In genomic region chr10:99555371-99556224, GRCh38 we compare ENCODE assay signal across 11 cellular contexts. TPM values are rescaled to one million over a fixed set of nuclear protein-coding genes. Genes with fewer than 3 reads are reported as not detected.
DNase-seq lines count a peak whose midpoint lies in the region; ATAC-seq and TF ChIP-seq lines count a peak whose summit lies in the region.
"Had no signal": no experiment of that assay in that cellular context is flagged by ENCODE, and none has a peak within 500 bp of the region (broad histone marks: within the 10 kb centered on the region; RNA-seq: fewer than 3 reads in every experiment).

No MANE protein-coding gene starts in this region.

- no TSS peak for BruUV-seq in HCT116 (replicated peaks; lab: Mats Ljungman, UMichigan)

- no peaks in the 10 kb centered on the region for H3K79me2 ChIP-seq in HCT116 (ENCODE audit: insufficient read depth, low read length)

- RAD21 ChIA-PET in HCT116 (lab: Charles Lee; ENCODE audit: low non-redundant PET in 1 of 2, low total read pairs in 2 of 2, uncharacterized antibody in 2 of 2, unreplicated experiment in 2 of 2) = no interaction called here

- no peak overlapping the region for H3K4me3 Mint-ChIP-seq in activated T-helper 2 cell treated with anti-CD3 and anti-CD28 coated beads, Interferon-gamma antibody, Interleukin-2, Interleukin-4, amounts not matched to agents 10 μg/mL and 5 μg/mL and 100 μg/mL, durations not matched to agents 14 hours and 24 hours and 36 hours (ENCODE audit: low read depth)
- H3K4me3 Mint-ChIP-seq: activated naive CD4-positive, alpha-beta T cell treated with anti-CD3 and anti-CD28 coated beads, Interleukin-2, amount 50 U/mL, for 24 hours had no signal

- no peaks in the 10 kb centered on the region for H3K36me3 Mint-ChIP-seq in activated T-helper 2 cell treated with anti-CD3 and anti-CD28 coated beads, Interferon-gamma antibody, Interleukin-2, Interleukin-4, amounts not matched to agents 10 μg/mL and 5 μg/mL and 100 μg/mL, durations not matched to agents 14 hours and 24 hours and 36 hours (ENCODE audit: low read depth)
- H3K36me3 Mint-ChIP-seq: activated naive CD4-positive, alpha-beta T cell treated with anti-CD3 and anti-CD28 coated beads, Interleukin-2, amount 50 U/mL, for 24 hours had no signal

- H3K27me3 Mint-ChIP-seq in activated T-helper 2 cell treated with anti-CD3 and anti-CD28 coated beads, Interferon-gamma antibody, Interleukin-2, Interleukin-4, amounts not matched to agents 10 μg/mL and 5 μg/mL and 100 μg/mL, durations not matched to agents 14 hours and 24 hours and 36 hours (ENCODE audit: low read depth) = peaks cover 47% of the 10 kb centered on the region

- peaks cover 8% of the 10 kb centered on the region for H3K4me1 Mint-ChIP-seq in activated T-helper 2 cell treated with anti-CD3 and anti-CD28 coated beads, Interferon-gamma antibody, Interleukin-2, Interleukin-4, amounts not matched to agents 10 μg/mL and 5 μg/mL and 100 μg/mL, durations not matched to agents 14 hours and 24 hours and 36 hours (ENCODE audit: low read depth)
- H3K4me1 Mint-ChIP-seq: activated naive CD4-positive, alpha-beta T cell treated with anti-CD3 and anti-CD28 coated beads, Interleukin-2, amount 50 U/mL, for 24 hours had no signal

- ATAC-seq in activated CD4-positive, CD25-positive, alpha-beta regulatory T cell treated with anti-CD3 and anti-CD28 coated beads, Interleukin-2, amount 50 U/mL, for 24 hours = peak; percentile 85 to 86
- ATAC-seq in HCT116 = no peak
- peak; percentile 89 for ATAC-seq in HG03457 (IDR thresholded peaks at IDR 0.05; ENCODE audit: unreplicated experiment)

- H3K4me1 ChIP-seq in HCT116 (ENCODE audit: control insufficient read depth in 1 of 2, insufficient read depth in 2 of 2, low read length in 2 of 2) = peaks cover 0 to 12% of the 10 kb centered on the region in 2 experiments; a peak in 1 of 4 replicates

- H3K9me3 Mint-ChIP-seq in activated T-helper 2 cell treated with anti-CD3 and anti-CD28 coated beads, Interferon-gamma antibody, Interleukin-2, Interleukin-4, amounts not matched to agents 10 μg/mL and 5 μg/mL and 100 μg/mL, durations not matched to agents 14 hours and 24 hours and 36 hours = no peaks in the 10 kb centered on the region
- H3K9me3 Mint-ChIP-seq: activated naive CD4-positive, alpha-beta T cell treated with anti-CD3 and anti-CD28 coated beads, Interleukin-2, amount 50 U/mL, for 24 hours had no signal

- intact Hi-C loops in HCT116 (cut with micrococcal nuclease) = no loop called here
- intact Hi-C loops in activated T-helper 2 cell treated with anti-CD3 and anti-CD28 coated beads, Interferon-gamma antibody, Interleukin-2, Interleukin-4, amounts not matched to agents 10 μg/mL and 5 μg/mL and 100 μg/mL, durations not matched to agents 14 hours and 24 hours and 36 hours (cut with micrococcal nuclease) = loop anchor here (10.0 kb wide), 1 partner anchor 121 kb away; the partner anchor contains the start of gene GOT1

- H3K4me3 ChIP-seq in HCT116 (replicated peaks in 1 of 2; ENCODE audit: low read depth in 1 of 2, low read length in 2 of 2) = no peak overlapping the region

- TF ChIP-seq CTCF in HCT116 (IDR thresholded peaks at IDR 0.05 in 2 of 3, conservative IDR thresholded peaks at IDR 0.05 in 1 of 3; ENCODE audit: borderline replicate concordance in 1 of 3, insufficient read depth in 1 of 3, low read depth in 2 of 3, low read length in 2 of 3) = no peak

- POLR2A ChIA-PET in HCT116 (lab: Charles Lee) = no interaction called here

- no peaks in the 10 kb centered on the region for H3K9me2 ChIP-seq in HCT116 (ENCODE audit: insufficient read depth)

- no peaks in the 10 kb centered on the region for H3K36me3 ChIP-seq in HCT116 (ENCODE audit: control insufficient read depth in 1 of 2, insufficient read depth in 2 of 2, low read length in 2 of 2)

- H3K9ac ChIP-seq in HCT116 (ENCODE audit: low read length) = no peak overlapping the region

- CTCF ChIA-PET in HCT116 (lab: Charles Lee) = interaction anchor here (1.1 to 4.8 kb wide), 2 partner anchors 57 to 120 kb away, joined by 4 to 19 read pairs; no protein-coding TSS in a partner anchor

- H2AFZ ChIP-seq in HCT116 (ENCODE audit: low read depth, low read length, poor library complexity, severe bottlenecking) = no peak overlapping the region

- DNase-seq in activated CD4-positive, CD25-positive, alpha-beta regulatory T cell (lab: John Stamatoyannopoulos, UW) = no peak
- DNase-seq in HCT116 (ENCODE audit: low read depth, low spot score) (no peak), myocyte (ENCODE audit: low read depth) (peak; percentile 79), DMS 273 treated with DMSO at 0.1 percent for 48 hours (lab: John Stamatoyannopoulos, UW) (no peak)
- no peak for DNase-seq in activated T-helper 2 cell treated with anti-CD3 and anti-CD28 coated beads, Interferon-gamma antibody, Interleukin-2, Interleukin-4, amounts not matched to agents 10 μg/mL and 5 μg/mL and 100 μg/mL, durations not matched to agents 14 hours and 24 hours and 36 hours (ENCODE audit: low spot score)
- DNase-seq in activated CD4-positive, alpha-beta T cell treated with anti-CD3 and anti-CD28 coated beads, Interleukin-2, amount 50 U/mL, for 1 hour = no peak
- DNase-seq: NCI-H1694 had no signal

- no peak for TF ChIP-seq POLR2A in HCT116 (IDR thresholded peaks at IDR 0.05; ENCODE audit: borderline replicate concordance, extremely low read depth, insufficient read depth, insufficient read length)

- no peaks in the 10 kb centered on the region for H4K20me1 ChIP-seq in HCT116 (ENCODE audit: insufficient read depth)

- no peak for TF ChIP-seq RAD21 in HCT116 (IDR thresholded peaks at IDR 0.05; ENCODE audit: low read depth)

- H3K27me3 ChIP-seq in HCT116 (ENCODE audit: insufficient read depth, low read length) = peaks cover 3% of the 10 kb centered on the region; the same call in 1 of the 2 replicates

- H3K27ac ChIP-seq in HCT116 (ENCODE audit: low read depth, low read length) = no peak overlapping the region

- no peaks in the 10 kb centered on the region for H3K9me3 ChIP-seq in HCT116 (ENCODE audit: control insufficient read depth in 1 of 2, insufficient read depth in 1 of 2, low read depth in 1 of 2, low read length in 2 of 2)

- no peak overlapping the region; the same call in 1 of the 2 replicates for H3K4me2 ChIP-seq in HCT116 (ENCODE audit: low read length)

- no peak overlapping the region for H3K27ac Mint-ChIP-seq in activated T-helper 2 cell treated with anti-CD3 and anti-CD28 coated beads, Interferon-gamma antibody, Interleukin-2, Interleukin-4, amounts not matched to agents 10 μg/mL and 5 μg/mL and 100 μg/mL, durations not matched to agents 14 hours and 24 hours and 36 hours
- H3K27ac Mint-ChIP-seq: activated naive CD4-positive, alpha-beta T cell treated with anti-CD3 and anti-CD28 coated beads, Interleukin-2, amount 50 U/mL, for 24 hours had no signal

TF ChIP-seq in HCT116, 20 proteins besides CTCF, POLR2A, EP300 and RAD21:
- TF ChIP-seq, protein P1, sequence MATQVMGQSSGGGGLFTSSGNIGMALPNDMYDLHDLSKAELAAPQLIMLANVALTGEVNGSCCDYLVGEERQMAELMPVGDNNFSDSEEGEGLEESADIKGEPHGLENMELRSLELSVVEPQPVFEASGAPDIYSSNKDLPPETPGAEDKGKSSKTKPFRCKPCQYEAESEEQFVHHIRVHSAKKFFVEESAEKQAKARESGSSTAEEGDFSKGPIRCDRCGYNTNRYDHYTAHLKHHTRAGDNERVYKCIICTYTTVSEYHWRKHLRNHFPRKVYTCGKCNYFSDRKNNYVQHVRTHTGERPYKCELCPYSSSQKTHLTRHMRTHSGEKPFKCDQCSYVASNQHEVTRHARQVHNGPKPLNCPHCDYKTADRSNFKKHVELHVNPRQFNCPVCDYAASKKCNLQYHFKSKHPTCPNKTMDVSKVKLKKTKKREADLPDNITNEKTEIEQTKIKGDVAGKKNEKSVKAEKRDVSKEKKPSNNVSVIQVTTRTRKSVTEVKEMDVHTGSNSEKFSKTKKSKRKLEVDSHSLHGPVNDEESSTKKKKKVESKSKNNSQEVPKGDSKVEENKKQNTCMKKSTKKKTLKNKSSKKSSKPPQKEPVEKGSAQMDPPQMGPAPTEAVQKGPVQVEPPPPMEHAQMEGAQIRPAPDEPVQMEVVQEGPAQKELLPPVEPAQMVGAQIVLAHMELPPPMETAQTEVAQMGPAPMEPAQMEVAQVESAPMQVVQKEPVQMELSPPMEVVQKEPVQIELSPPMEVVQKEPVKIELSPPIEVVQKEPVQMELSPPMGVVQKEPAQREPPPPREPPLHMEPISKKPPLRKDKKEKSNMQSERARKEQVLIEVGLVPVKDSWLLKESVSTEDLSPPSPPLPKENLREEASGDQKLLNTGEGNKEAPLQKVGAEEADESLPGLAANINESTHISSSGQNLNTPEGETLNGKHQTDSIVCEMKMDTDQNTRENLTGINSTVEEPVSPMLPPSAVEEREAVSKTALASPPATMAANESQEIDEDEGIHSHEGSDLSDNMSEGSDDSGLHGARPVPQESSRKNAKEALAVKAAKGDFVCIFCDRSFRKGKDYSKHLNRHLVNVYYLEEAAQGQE (IDR thresholded peaks at IDR 0.05; ENCODE audit: low read depth) = no peak
- TF ChIP-seq ELF1 (IDR thresholded peaks at IDR 0.05; ENCODE audit: borderline replicate concordance, low read depth) = no peak
- TF ChIP-seq, protein P2, sequence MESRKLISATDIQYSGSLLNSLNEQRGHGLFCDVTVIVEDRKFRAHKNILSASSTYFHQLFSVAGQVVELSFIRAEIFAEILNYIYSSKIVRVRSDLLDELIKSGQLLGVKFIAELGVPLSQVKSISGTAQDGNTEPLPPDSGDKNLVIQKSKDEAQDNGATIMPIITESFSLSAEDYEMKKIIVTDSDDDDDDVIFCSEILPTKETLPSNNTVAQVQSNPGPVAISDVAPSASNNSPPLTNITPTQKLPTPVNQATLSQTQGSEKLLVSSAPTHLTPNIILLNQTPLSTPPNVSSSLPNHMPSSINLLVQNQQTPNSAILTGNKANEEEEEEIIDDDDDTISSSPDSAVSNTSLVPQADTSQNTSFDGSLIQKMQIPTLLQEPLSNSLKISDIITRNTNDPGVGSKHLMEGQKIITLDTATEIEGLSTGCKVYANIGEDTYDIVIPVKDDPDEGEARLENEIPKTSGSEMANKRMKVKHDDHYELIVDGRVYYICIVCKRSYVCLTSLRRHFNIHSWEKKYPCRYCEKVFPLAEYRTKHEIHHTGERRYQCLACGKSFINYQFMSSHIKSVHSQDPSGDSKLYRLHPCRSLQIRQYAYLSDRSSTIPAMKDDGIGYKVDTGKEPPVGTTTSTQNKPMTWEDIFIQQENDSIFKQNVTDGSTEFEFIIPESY (IDR thresholded peaks at IDR 0.05; ENCODE audit: extremely low read depth, insufficient replicate concordance, low read length) = no peak
- TF ChIP-seq FOSL1 (IDR thresholded peaks at IDR 0.05; ENCODE audit: low read depth) = peak; percentile 29; the same call in 1 of the 2 replicates
- no peak for TF ChIP-seq EGR1 (IDR thresholded peaks at IDR 0.05; ENCODE audit: low read depth)

RNA-seq across cellular contexts. Expression of gene NKX2-3, which starts 22.9 kb away (rescaled TPM):
- total RNA-seq in HCT116 (2021; ENCODE audit: unreplicated experiment) = not detected
- not detected in 2 replicates for polyA plus RNA-seq in HCT116 (2012)
- 0.21 TPM in 1 of 2 replicates, not detected in the other for total RNA-seq in myocyte
- polyA plus RNA-seq in myocyte (2012) = not detected
- not detected in 2 replicates for total RNA-seq in activated T-helper 2 cell treated with anti-CD3 and anti-CD28 coated beads, Interferon-gamma antibody, Interleukin-2, Interleukin-4, amounts not matched to agents 10 μg/mL and 5 μg/mL and 100 μg/mL, durations not matched to agents 14 hours and 24 hours and 36 hours
- total RNA-seq: mononuclear cell had no signal
